Comparison of ENCODE assay signal across 22 cellular contexts in the genomic region with DNA sequence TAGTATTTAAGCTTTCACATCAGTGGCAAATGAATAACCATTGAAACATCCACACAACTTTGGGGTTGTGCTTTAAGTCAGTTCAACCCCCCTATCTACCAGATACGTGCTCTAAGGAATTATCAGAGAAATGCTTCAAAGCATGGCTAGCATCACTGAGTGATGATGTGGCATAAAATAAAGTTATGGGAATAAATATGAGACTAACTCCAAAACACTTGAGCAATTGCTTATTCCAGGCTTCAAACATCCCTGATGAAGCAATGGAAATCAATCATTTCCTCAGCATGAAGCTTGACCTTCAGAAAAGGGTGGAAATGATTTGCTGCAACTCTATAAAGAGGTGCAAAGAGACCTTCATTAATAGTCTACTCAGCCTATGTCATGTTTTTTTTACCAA.
"Had no signal": no experiment of that assay in that cellular context is flagged by ENCODE, and none has a peak within 500 bp of the region (broad histone marks: within the 10 kb centered on the region; RNA-seq: fewer than 3 reads in every experiment).

No MANE protein-coding gene starts in this region.

- H3K4me3 ChIP-seq: cardiac muscle cell, dorsolateral prefrontal cortex, gastroesophageal sphincter, heart right ventricle, mucosa of descending colon, prostate gland, skin epidermis, transverse colon, vagina had no signal

- H3K27ac ChIP-seq: cardiac muscle cell, dorsolateral prefrontal cortex, epithelial cell of prostate, gastroesophageal sphincter, heart right ventricle, prostate gland, skin epidermis, transverse colon, vagina, WERI-Rb-1 had no signal

- H3K9me3 ChIP-seq: gastroesophageal sphincter, heart right ventricle, mucosa of descending colon, prostate gland, transverse colon, vagina had no signal

- H3K36me3 ChIP-seq: cardiac muscle cell, gastroesophageal sphincter, heart right ventricle, prostate gland, transverse colon, vagina, WERI-Rb-1 had no signal

- H3K4me1 ChIP-seq: gastroesophageal sphincter, heart right ventricle, prostate gland, transverse colon, vagina had no signal

- H3K27me3 ChIP-seq: cardiac muscle cell, gastroesophageal sphincter, heart right ventricle, transverse colon, vagina had no signal

- DNase-seq: activated CD4-positive, alpha-beta T cell treated with anti-CD3 and anti-CD28 coated beads for 1 hour; activated CD4-positive, alpha-beta T cell treated with anti-CD3 and anti-CD28 coated beads, Interleukin-2, amount 50 U/mL, for 4 hours; activated effector memory CD4-positive, alpha-beta T cell treated with anti-CD3 and anti-CD28 coated beads, Interleukin-2, amount 50 U/mL, for 16 hours; activated naive CD4-positive, alpha-beta T cell treated with anti-CD3 and anti-CD28 coated beads, Interleukin-2, amount 50 U/mL, for 16 hours; activated T-cell treated with anti-CD3 and anti-CD28 coated beads, Interleukin-2, amount 50 U/mL, for 72 hours; dorsolateral prefrontal cortex; endodermal cell; heart right ventricle; immature natural killer cell; mucosa of descending colon; naive B cell; right cardiac atrium; stimulated activated CD4-positive, alpha-beta T cell treated with anti-CD3 and anti-CD28 coated beads, Interleukin-2, amount 100 ng/mL, for 48 hours; T-helper 2 cell; transverse colon; WERI-Rb-1 had no signal
